In the genomic region with DNA sequence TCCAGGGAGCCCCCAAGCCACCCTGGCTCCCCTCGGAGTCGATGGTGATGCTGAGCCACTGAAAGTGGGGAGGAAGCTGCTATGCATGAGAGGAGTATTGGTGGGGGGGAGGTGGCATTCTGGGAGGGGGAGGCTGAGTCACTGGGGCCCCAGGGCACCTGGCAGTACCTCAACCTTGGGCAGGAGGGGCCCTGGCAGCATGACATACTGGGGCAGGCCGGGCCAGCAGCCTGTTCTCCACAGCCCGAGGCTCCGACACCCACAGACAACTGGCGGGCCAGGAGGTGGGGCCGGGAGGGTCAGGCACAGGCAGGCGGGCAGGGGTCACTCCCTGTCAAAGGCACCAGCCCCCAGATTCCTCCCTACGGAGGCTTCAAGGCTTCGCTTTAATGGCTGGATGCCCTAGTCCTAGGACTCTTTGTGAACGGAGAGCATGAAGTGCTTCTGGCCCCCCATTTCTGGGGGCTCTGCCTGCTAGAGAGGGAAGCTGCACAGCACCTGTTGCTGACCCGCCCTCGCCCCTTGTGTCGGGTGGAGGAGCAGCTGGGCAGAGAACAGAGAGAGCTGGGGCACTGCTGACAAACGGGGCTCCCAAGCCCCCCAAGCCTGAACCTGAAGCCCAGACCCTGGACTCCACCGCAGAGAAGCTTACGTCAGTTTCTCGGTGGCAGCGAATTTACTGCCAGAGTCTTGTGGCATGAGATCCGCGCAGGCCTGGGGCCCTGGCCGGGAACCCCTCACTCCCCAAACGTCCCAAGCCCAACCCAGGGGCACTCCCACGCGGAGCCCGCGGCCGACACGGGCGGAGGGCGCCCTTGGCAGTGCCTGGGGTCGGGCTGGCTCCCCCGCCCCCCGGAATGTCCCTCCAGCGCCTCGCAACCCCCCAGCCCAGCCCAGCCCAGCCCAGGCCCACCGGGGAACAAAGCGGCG, we compare ENCODE assay signal across 1 cellular context.
TF ChIP-seq lines count a peak whose summit lies in the region.

No MANE protein-coding gene starts in this region.

TF ChIP-seq in HEK293, 187 proteins besides CTCF, POLR2A, EP300 and RAD21 (continued from another document):
- TF ChIP-seq, protein P1, sequence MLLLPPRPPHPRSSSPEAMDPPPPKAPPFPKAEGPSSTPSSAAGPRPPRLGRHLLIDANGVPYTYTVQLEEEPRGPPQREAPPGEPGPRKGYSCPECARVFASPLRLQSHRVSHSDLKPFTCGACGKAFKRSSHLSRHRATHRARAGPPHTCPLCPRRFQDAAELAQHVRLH (tag by site-specific recombination; IDR thresholded peaks at IDR 0.05) = no peak
- TF ChIP-seq RBAK (tag by site-specific recombination; IDR thresholded peaks at IDR 0.05) (no peak), ZNF792 (tag by site-specific recombination; IDR thresholded peaks at IDR 0.05) (no peak), SCRT1 (tag by site-specific recombination; IDR thresholded peaks at IDR 0.05; ENCODE audit: borderline replicate concordance) (peak; percentile 94), ZNF404 (tag by site-specific recombination; IDR thresholded peaks at IDR 0.05) (no peak), SALL2 (tag by site-specific recombination; IDR thresholded peaks at IDR 0.05; ENCODE audit: borderline replicate concordance) (no peak), SETDB1 (IDR thresholded peaks at IDR 0.05; ENCODE audit: insufficient read length, low read length) (no peak), ZNF791 (tag by site-specific recombination; IDR thresholded peaks at IDR 0.05) (no peak), ZSCAN23 (tag by site-specific recombination; IDR thresholded peaks at IDR 0.05) (no peak), EGR2 (tag by site-specific recombination; IDR thresholded peaks at IDR 0.05; ENCODE audit: low read depth) (peak; percentile 35), ZNF112 (tag by site-specific recombination; IDR thresholded peaks at IDR 0.05) (no peak), ZNF248 (tag by site-specific recombination; IDR thresholded peaks at IDR 0.05) (no peak), ZNF416 (tag by site-specific recombination; IDR thresholded peaks at IDR 0.05) (no peak), SP2 (tag by site-specific recombination; IDR thresholded peaks at IDR 0.05) (peak; percentile 27; the same call in 1 of the 2 replicates), MEIS1 (CRISPR knock-in tag; IDR thresholded peaks at IDR 0.05; ENCODE audit: borderline replicate concordance) (no peak), HOXC10 (CRISPR knock-in tag; IDR thresholded peaks at IDR 0.05) (no peak), ZSCAN16 (tag by site-specific recombination; IDR thresholded peaks at IDR 0.05) (no peak)
- TF ChIP-seq, protein P2, sequence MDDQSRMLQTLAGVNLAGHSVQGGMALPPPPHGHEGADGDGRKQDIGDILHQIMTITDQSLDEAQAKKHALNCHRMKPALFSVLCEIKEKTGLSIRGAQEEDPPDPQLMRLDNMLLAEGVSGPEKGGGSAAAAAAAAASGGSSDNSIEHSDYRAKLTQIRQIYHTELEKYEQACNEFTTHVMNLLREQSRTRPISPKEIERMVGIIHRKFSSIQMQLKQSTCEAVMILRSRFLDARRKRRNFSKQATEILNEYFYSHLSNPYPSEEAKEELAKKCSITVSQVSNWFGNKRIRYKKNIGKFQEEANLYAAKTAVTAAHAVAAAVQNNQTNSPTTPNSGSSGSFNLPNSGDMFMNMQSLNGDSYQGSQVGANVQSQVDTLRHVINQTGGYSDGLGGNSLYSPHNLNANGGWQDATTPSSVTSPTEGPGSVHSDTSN (CRISPR knock-in tag; IDR thresholded peaks at IDR 0.05) = no peak
- TF ChIP-seq, protein P3, sequence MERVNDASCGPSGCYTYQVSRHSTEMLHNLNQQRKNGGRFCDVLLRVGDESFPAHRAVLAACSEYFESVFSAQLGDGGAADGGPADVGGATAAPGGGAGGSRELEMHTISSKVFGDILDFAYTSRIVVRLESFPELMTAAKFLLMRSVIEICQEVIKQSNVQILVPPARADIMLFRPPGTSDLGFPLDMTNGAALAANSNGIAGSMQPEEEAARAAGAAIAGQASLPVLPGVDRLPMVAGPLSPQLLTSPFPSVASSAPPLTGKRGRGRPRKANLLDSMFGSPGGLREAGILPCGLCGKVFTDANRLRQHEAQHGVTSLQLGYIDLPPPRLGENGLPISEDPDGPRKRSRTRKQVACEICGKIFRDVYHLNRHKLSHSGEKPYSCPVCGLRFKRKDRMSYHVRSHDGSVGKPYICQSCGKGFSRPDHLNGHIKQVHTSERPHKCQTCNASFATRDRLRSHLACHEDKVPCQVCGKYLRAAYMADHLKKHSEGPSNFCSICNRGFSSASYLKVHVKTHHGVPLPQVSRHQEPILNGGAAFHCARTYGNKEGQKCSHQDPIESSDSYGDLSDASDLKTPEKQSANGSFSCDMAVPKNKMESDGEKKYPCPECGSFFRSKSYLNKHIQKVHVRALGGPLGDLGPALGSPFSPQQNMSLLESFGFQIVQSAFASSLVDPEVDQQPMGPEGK (tag by site-specific recombination; IDR thresholded peaks at IDR 0.05) = peak; percentile 52; the same call in 1 of the 2 replicates
- TF ChIP-seq, protein P4, sequence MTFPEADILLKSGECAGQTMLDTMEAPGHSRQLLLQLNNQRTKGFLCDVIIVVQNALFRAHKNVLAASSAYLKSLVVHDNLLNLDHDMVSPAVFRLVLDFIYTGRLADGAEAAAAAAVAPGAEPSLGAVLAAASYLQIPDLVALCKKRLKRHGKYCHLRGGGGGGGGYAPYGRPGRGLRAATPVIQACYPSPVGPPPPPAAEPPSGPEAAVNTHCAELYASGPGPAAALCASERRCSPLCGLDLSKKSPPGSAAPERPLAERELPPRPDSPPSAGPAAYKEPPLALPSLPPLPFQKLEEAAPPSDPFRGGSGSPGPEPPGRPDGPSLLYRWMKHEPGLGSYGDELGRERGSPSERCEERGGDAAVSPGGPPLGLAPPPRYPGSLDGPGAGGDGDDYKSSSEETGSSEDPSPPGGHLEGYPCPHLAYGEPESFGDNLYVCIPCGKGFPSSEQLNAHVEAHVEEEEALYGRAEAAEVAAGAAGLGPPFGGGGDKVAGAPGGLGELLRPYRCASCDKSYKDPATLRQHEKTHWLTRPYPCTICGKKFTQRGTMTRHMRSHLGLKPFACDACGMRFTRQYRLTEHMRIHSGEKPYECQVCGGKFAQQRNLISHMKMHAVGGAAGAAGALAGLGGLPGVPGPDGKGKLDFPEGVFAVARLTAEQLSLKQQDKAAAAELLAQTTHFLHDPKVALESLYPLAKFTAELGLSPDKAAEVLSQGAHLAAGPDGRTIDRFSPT (tag by site-specific recombination; IDR thresholded peaks at IDR 0.05) = peak; percentile 46
- TF ChIP-seq, protein P5, sequence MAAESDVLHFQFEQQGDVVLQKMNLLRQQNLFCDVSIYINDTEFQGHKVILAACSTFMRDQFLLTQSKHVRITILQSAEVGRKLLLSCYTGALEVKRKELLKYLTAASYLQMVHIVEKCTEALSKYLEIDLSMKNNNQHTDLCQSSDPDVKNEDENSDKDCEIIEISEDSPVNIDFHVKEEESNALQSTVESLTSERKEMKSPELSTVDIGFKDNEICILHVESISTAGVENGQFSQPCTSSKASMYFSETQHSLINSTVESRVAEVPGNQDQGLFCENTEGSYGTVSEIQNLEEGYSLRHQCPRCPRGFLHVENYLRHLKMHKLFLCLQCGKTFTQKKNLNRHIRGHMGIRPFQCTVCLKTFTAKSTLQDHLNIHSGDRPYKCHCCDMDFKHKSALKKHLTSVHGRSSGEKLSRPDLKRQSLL (tag by site-specific recombination; IDR thresholded peaks at IDR 0.05) = peak; percentile 48; the same call in 1 of the 2 replicates
